In genomic region chrX:46461653-46462191, GRCh38 we compare ENCODE assay signal across 1 cellular context.
TF ChIP-seq lines count a peak whose summit lies in the region.

No MANE protein-coding gene starts in this region.

TF ChIP-seq in WTC11, 78 proteins besides CTCF, POLR2A, EP300 and RAD21 (continued from another document):
- TF ChIP-seq AR (CRISPR knock-in tag; IDR thresholded peaks at IDR 0.05): no peak
- TF ChIP-seq ATF2 (CRISPR knock-in tag; IDR thresholded peaks at IDR 0.05; ENCODE audit: borderline replicate concordance, low read depth): no peak
- no peak for TF ChIP-seq ARID4B (CRISPR knock-in tag; IDR thresholded peaks at IDR 0.05; ENCODE audit: borderline replicate concordance)
- no peak for TF ChIP-seq JUN (CRISPR knock-in tag; IDR thresholded peaks at IDR 0.05)
- TF ChIP-seq EMX1 (CRISPR knock-in tag; IDR thresholded peaks at IDR 0.05): no peak
- no peak for TF ChIP-seq SMAD3 (CRISPR knock-in tag; IDR thresholded peaks at IDR 0.05; ENCODE audit: borderline replicate concordance)
- TF ChIP-seq NR2C2 (CRISPR knock-in tag; IDR thresholded peaks at IDR 0.05): no peak
- no peak for TF ChIP-seq ZNF425 (CRISPR knock-in tag; conservative IDR thresholded peaks at IDR 0.05)
- no peak for TF ChIP-seq ZNF671 (CRISPR knock-in tag; IDR thresholded peaks at IDR 0.05)
